In genomic region chr9:3875371-3876132, GRCh38 we compare ENCODE assay signal across 11 cellular contexts.
DNase-seq lines count a peak whose midpoint lies in the region; ATAC-seq and TF ChIP-seq lines count a peak whose summit lies in the region.
"Had no signal": no experiment of that assay in that cellular context is flagged by ENCODE, and none has a peak within 500 bp of the region (broad histone marks: within the 10 kb centered on the region; RNA-seq: fewer than 3 reads in every experiment).

No MANE protein-coding gene starts in this region.

- in situ Hi-C loops in astrocyte of the spinal cord (cut with HindIII; ENCODE audit: low sequenced_read_pairs): no loop called here

- H3K4me3 Mint-ChIP-seq in T-cell: no peak overlapping the region

- no peaks in the 10 kb centered on the region for H3K4me1 Mint-ChIP-seq in T-cell

- H3K36me3 Mint-ChIP-seq in T-cell: no peaks in the 10 kb centered on the region

- H3K4me3 ChIP-seq in astrocyte of the spinal cord (ENCODE audit: low read depth, low read length): no peak overlapping the region

- CTCF ChIA-PET in T-cell (lab: Charles Lee): no interaction called here

- POLR2A ChIA-PET in T-cell (lab: Charles Lee): no interaction called here

- TF ChIP-seq CTCF in astrocyte of the spinal cord (IDR thresholded peaks at IDR 0.05; ENCODE audit: low read depth, low read length): no peak

- peak; percentile 54 for DNase-seq in COLO829 (ENCODE audit: low spot score)
- peak; percentile 98 for DNase-seq in LHCN-M2 (ENCODE audit: low read depth)
- peak; percentile 96 for DNase-seq in astrocyte of the spinal cord (ENCODE audit: low read depth, low spot score)
- peak; percentile 95 for DNase-seq in kidney glomerular epithelial cell (lab: John Stamatoyannopoulos, UW)
- DNase-seq in nucleus accumbens (lab: John Stamatoyannopoulos, UW): no peak
- no peak for DNase-seq in T-cell
- no peak for DNase-seq in activated CD4-positive, alpha-beta T cell treated with anti-CD3 and anti-CD28 coated beads, Interleukin-2, amount 50 U/mL, for 48 hours
- DNase-seq: DMS53; stimulated activated CD4-positive, alpha-beta T cell treated with anti-CD3 and anti-CD28 coated beads, Interleukin-2, amount 100 ng/mL, for 24 hours had no signal

- H3K27ac Mint-ChIP-seq in T-cell: no peak overlapping the region
- H3K27ac Mint-ChIP-seq: activated naive CD4-positive, alpha-beta T cell treated with anti-CD3 and anti-CD28 coated beads, Interleukin-2, amount 50 U/mL, for 72 hours had no signal

- peaks cover 3 to 15% (median 4%) of the 10 kb centered on the region in 3 donors for H3K9me3 Mint-ChIP-seq in T-cell

- no peak for ATAC-seq in T-cell (replicated peaks in 1 of 4)
- ATAC-seq in HG02973 (IDR thresholded peaks at IDR 0.05; ENCODE audit: unreplicated experiment): no peak

- H3K27me3 Mint-ChIP-seq in T-cell: no peaks in the 10 kb centered on the region

Comparison
In these comparisons a context has a peak if more than half of its experiments do, and no peak if none do; other contexts are left out.
1. DNase-seq: peak in COLO829 (single experiment), LHCN-M2 (single experiment), astrocyte of the spinal cord (single experiment) and kidney glomerular epithelial cell (single experiment); none in nucleus accumbens (0 of 56), T-cell (0 of 34) and activated CD4-positive, alpha-beta T cell treated with anti-CD3 and anti-CD28 coated beads, Interleukin-2, amount 50 U/mL, for 48 hours (0 of 2).